In genomic region chr11:125979521-125979920, GRCh38 we compare ENCODE assay signal across 42 cellular contexts. TPM values are rescaled to one million over a fixed set of nuclear protein-coding genes. Genes with fewer than 3 reads are reported as not detected.
"Had no signal": no experiment of that assay in that cellular context is flagged by ENCODE, and none has a peak within 500 bp of the region (broad histone marks: within the 10 kb centered on the region; RNA-seq: fewer than 3 reads in every experiment).

No MANE protein-coding gene starts in this region.

- H3K4me3 ChIP-seq: adrenal gland, ascending aorta, body of pancreas, breast epithelium, cardiac muscle cell had no signal

- H3K27me3 ChIP-seq: adrenal gland, ascending aorta, body of pancreas, brain microvascular endothelial cell, breast epithelium, cardiac muscle cell had no signal

- DNase-seq: activated effector memory CD4-positive, alpha-beta T cell treated with anti-CD3 and anti-CD28 coated beads, Interleukin-2, amount 50 U/mL, for 16 hours; activated effector memory CD4-positive, alpha-beta T cell treated with Interleukin-2 at 50 U/mL for 16 hours; activated gamma-delta T cell; activated gamma-delta T cell treated with Interleukin-2 at 50 U/mL for 16 hours; activated naive CD4-positive, alpha-beta T cell; activated naive CD4-positive, alpha-beta T cell treated with anti-CD3 and anti-CD28 coated beads for 36 hours; activated naive CD4-positive, alpha-beta T cell treated with anti-CD3 and anti-CD28 coated beads, Interleukin-2, amount 10 ng/mL, durations not matched to agents 7 days and 5 days; activated naive CD4-positive, alpha-beta T cell treated with anti-CD3 and anti-CD28 coated beads, Interleukin-2, amount 50 U/mL, for 16 hours; activated naive CD4-positive, alpha-beta T cell treated with Interleukin-2 at 50 U/mL for 16 hours; activated naive CD8-positive, alpha-beta T cell treated with anti-CD3 and anti-CD28 coated beads for 36 hours; activated naive CD8-positive, alpha-beta T cell treated with anti-CD3 and anti-CD28 coated beads, Interleukin-2, amount 10 ng/mL, durations not matched to agents 7 days and 5 days; activated naive CD8-positive, alpha-beta T cell treated with anti-CD3 and anti-CD28 coated beads, Interleukin-2, amount 50 U/mL, for 24 hours; activated T-cell treated with anti-CD3 and anti-CD28 coated beads for 4 hours; activated T-cell treated with anti-CD3 and anti-CD28 coated beads, Interleukin-2, amount 50 U/mL, for 1 hour; activated T-cell treated with anti-CD3 and anti-CD28 coated beads, Interleukin-2, amount 50 U/mL, for 24 hours; activated T-cell treated with anti-CD3 and anti-CD28 coated beads, Interleukin-2, amount 50 U/mL, for 4 hours; activated T-cell treated with anti-CD3 and anti-CD28 coated beads, Interleukin-2, amount 50 U/mL, for 48 hours; activated T-cell treated with anti-CD3 and anti-CD28 coated beads, Interleukin-2, amount 50 U/mL, for 72 hours; adrenal gland; amniotic stem cell; amygdala; anterior cingulate cortex; aorta; body of pancreas; brain microvascular endothelial cell; central memory CD4-positive, alpha-beta T cell; cerebellar nuclear complex had no signal

- H3K9me3 ChIP-seq: adrenal gland, ascending aorta, body of pancreas, breast epithelium had no signal

- H3K4me1 Mint-ChIP-seq: activated naive CD4-positive, alpha-beta T cell treated with anti-CD3 and anti-CD28 coated beads, Interleukin-2, amount 10 ng/mL, durations not matched to agents 7 days and 5 days; activated naive CD4-positive, alpha-beta T cell treated with anti-CD3 and anti-CD28 coated beads, Interleukin-2, amount 50 U/mL, for 24 hours; activated naive CD8-positive, alpha-beta T cell treated with anti-CD3 and anti-CD28 coated beads for 36 hours; activated naive CD8-positive, alpha-beta T cell treated with anti-CD3 and anti-CD28 coated beads, Interleukin-2, amount 50 U/mL, for 24 hours; activated T-helper 17 cell treated with anti-CD3 and anti-CD28 coated beads, Interleukin-2, amount 50 U/mL, for 72 hours had no signal

- H3K27ac Mint-ChIP-seq: activated naive CD4-positive, alpha-beta T cell treated with anti-CD3 and anti-CD28 coated beads for 36 hours; activated naive CD4-positive, alpha-beta T cell treated with anti-CD3 and anti-CD28 coated beads, Interleukin-2, amount 10 ng/mL, durations not matched to agents 7 days and 5 days; activated naive CD4-positive, alpha-beta T cell treated with anti-CD3 and anti-CD28 coated beads, Interleukin-2, amount 50 U/mL, for 24 hours; activated naive CD4-positive, alpha-beta T cell treated with anti-CD3 and anti-CD28 coated beads, Interleukin-2, amount 50 U/mL, for 72 hours; activated naive CD8-positive, alpha-beta T cell; activated naive CD8-positive, alpha-beta T cell treated with anti-CD3 and anti-CD28 coated beads for 36 hours; activated naive CD8-positive, alpha-beta T cell treated with anti-CD3 and anti-CD28 coated beads, Interleukin-2, amount 10 ng/mL, durations not matched to agents 7 days and 5 days; activated naive CD8-positive, alpha-beta T cell treated with anti-CD3 and anti-CD28 coated beads, Interleukin-2, amount 50 U/mL, for 24 hours; activated T-cell treated with anti-CD3 and anti-CD28 coated beads, Interleukin-2, amount 50 U/mL, for 24 hours; activated T-cell treated with anti-CD3 and anti-CD28 coated beads, Interleukin-2, amount 50 U/mL, for 72 hours; activated T-helper 1 cell treated with anti-CD3 and anti-CD28 coated beads, Interleukin-12 subunit alpha, Interleukin-12 subunit beta, Interleukin-2, Interleukin-4 antibody, amounts not matched to agents 30 ng/mL and 10 ng/mL and 1 ng/mL, durations not matched to agents 14 hours and 24 hours and 36 hours; activated T-helper 17 cell treated with anti-CD3 and anti-CD28 coated beads, Interleukin-2, amount 50 U/mL, for 72 hours; activated T-helper 2 cell treated with anti-CD3 and anti-CD28 coated beads, Interferon-gamma antibody, Interleukin-2, Interleukin-4, amounts not matched to agents 10 μg/mL and 5 μg/mL and 100 μg/mL, durations not matched to agents 14 hours and 24 hours and 36 hours had no signal

- H3K4me1 ChIP-seq: adrenal gland, ascending aorta, body of pancreas, breast epithelium had no signal

- H3K36me3 ChIP-seq: adrenal gland, ascending aorta, brain microvascular endothelial cell, breast epithelium, cardiac muscle cell had no signal

- ATAC-seq: activated naive CD4-positive, alpha-beta T cell treated with anti-CD3 and anti-CD28 coated beads, Interleukin-2, amount 50 U/mL, for 72 hours; activated naive CD8-positive, alpha-beta T cell treated with anti-CD3 and anti-CD28 coated beads, Interleukin-2, amount 50 U/mL, for 24 hours; activated T-cell treated with anti-CD3 and anti-CD28 coated beads, Interleukin-2, amount 50 U/mL, for 4 hours; activated T-cell treated with anti-CD3 and anti-CD28 coated beads, Interleukin-2, amount 50 U/mL, for 72 hours; activated T-helper 17 cell treated with anti-CD3 and anti-CD28 coated beads, Interleukin-2, amount 50 U/mL, for 72 hours; body of pancreas had no signal

- H3K9me3 Mint-ChIP-seq: activated naive CD4-positive, alpha-beta T cell treated with anti-CD3 and anti-CD28 coated beads for 36 hours; activated naive CD4-positive, alpha-beta T cell treated with anti-CD3 and anti-CD28 coated beads, Interleukin-2, amount 10 ng/mL, durations not matched to agents 7 days and 5 days; activated naive CD4-positive, alpha-beta T cell treated with anti-CD3 and anti-CD28 coated beads, Interleukin-2, amount 50 U/mL, for 24 hours; activated naive CD4-positive, alpha-beta T cell treated with anti-CD3 and anti-CD28 coated beads, Interleukin-2, amount 50 U/mL, for 72 hours; activated naive CD8-positive, alpha-beta T cell treated with anti-CD3 and anti-CD28 coated beads for 36 hours; activated naive CD8-positive, alpha-beta T cell treated with anti-CD3 and anti-CD28 coated beads, Interleukin-2, amount 10 ng/mL, durations not matched to agents 7 days and 5 days; activated naive CD8-positive, alpha-beta T cell treated with anti-CD3 and anti-CD28 coated beads, Interleukin-2, amount 50 U/mL, for 24 hours; activated T-cell treated with anti-CD3 and anti-CD28 coated beads, Interleukin-2, amount 50 U/mL, for 24 hours; activated T-cell treated with anti-CD3 and anti-CD28 coated beads, Interleukin-2, amount 50 U/mL, for 4 hours; activated T-cell treated with anti-CD3 and anti-CD28 coated beads, Interleukin-2, amount 50 U/mL, for 72 hours; activated T-helper 1 cell treated with anti-CD3 and anti-CD28 coated beads, Interleukin-12 subunit alpha, Interleukin-12 subunit beta, Interleukin-2, Interleukin-4 antibody, amounts not matched to agents 30 ng/mL and 10 ng/mL and 1 ng/mL, durations not matched to agents 14 hours and 24 hours and 36 hours; activated T-helper 17 cell treated with anti-CD3 and anti-CD28 coated beads, Interleukin-2, amount 50 U/mL, for 72 hours; activated T-helper 2 cell treated with anti-CD3 and anti-CD28 coated beads, Interferon-gamma antibody, Interleukin-2, Interleukin-4, amounts not matched to agents 10 μg/mL and 5 μg/mL and 100 μg/mL, durations not matched to agents 14 hours and 24 hours and 36 hours; brain; central memory CD8-positive, alpha-beta T cell had no signal

- H3K4me3 Mint-ChIP-seq: activated naive CD4-positive, alpha-beta T cell treated with anti-CD3 and anti-CD28 coated beads for 36 hours; activated naive CD4-positive, alpha-beta T cell treated with anti-CD3 and anti-CD28 coated beads, Interleukin-2, amount 10 ng/mL, durations not matched to agents 7 days and 5 days; activated naive CD4-positive, alpha-beta T cell treated with anti-CD3 and anti-CD28 coated beads, Interleukin-2, amount 50 U/mL, for 24 hours; activated naive CD8-positive, alpha-beta T cell; activated naive CD8-positive, alpha-beta T cell treated with anti-CD3 and anti-CD28 coated beads for 36 hours; activated naive CD8-positive, alpha-beta T cell treated with anti-CD3 and anti-CD28 coated beads, Interleukin-2, amount 10 ng/mL, durations not matched to agents 7 days and 5 days; activated naive CD8-positive, alpha-beta T cell treated with anti-CD3 and anti-CD28 coated beads, Interleukin-2, amount 50 U/mL, for 24 hours; activated T-cell treated with anti-CD3 and anti-CD28 coated beads, Interleukin-2, amount 50 U/mL, for 24 hours; activated T-cell treated with anti-CD3 and anti-CD28 coated beads, Interleukin-2, amount 50 U/mL, for 4 hours; activated T-cell treated with anti-CD3 and anti-CD28 coated beads, Interleukin-2, amount 50 U/mL, for 72 hours; activated T-helper 1 cell treated with anti-CD3 and anti-CD28 coated beads, Interleukin-12 subunit alpha, Interleukin-12 subunit beta, Interleukin-2, Interleukin-4 antibody, amounts not matched to agents 30 ng/mL and 10 ng/mL and 1 ng/mL, durations not matched to agents 14 hours and 24 hours and 36 hours; activated T-helper 17 cell treated with anti-CD3 and anti-CD28 coated beads, Interleukin-2, amount 50 U/mL, for 72 hours; central memory CD8-positive, alpha-beta T cell had no signal

- H3K27me3 Mint-ChIP-seq: activated naive CD4-positive, alpha-beta T cell treated with anti-CD3 and anti-CD28 coated beads, Interleukin-2, amount 10 ng/mL, durations not matched to agents 7 days and 5 days; activated naive CD4-positive, alpha-beta T cell treated with anti-CD3 and anti-CD28 coated beads, Interleukin-2, amount 50 U/mL, for 24 hours; activated naive CD8-positive, alpha-beta T cell; activated naive CD8-positive, alpha-beta T cell treated with anti-CD3 and anti-CD28 coated beads for 36 hours; activated naive CD8-positive, alpha-beta T cell treated with anti-CD3 and anti-CD28 coated beads, Interleukin-2, amount 10 ng/mL, durations not matched to agents 7 days and 5 days; activated naive CD8-positive, alpha-beta T cell treated with anti-CD3 and anti-CD28 coated beads, Interleukin-2, amount 50 U/mL, for 24 hours; activated T-cell treated with anti-CD3 and anti-CD28 coated beads, Interleukin-2, amount 50 U/mL, for 24 hours; activated T-helper 17 cell treated with anti-CD3 and anti-CD28 coated beads, Interleukin-2, amount 50 U/mL, for 72 hours; brain; central memory CD8-positive, alpha-beta T cell had no signal

- H3K27ac ChIP-seq: adrenal gland, brain microvascular endothelial cell, cardiac muscle cell had no signal

- H3K36me3 Mint-ChIP-seq: activated naive CD4-positive, alpha-beta T cell treated with anti-CD3 and anti-CD28 coated beads, Interleukin-2, amount 10 ng/mL, durations not matched to agents 7 days and 5 days; activated naive CD4-positive, alpha-beta T cell treated with anti-CD3 and anti-CD28 coated beads, Interleukin-2, amount 50 U/mL, for 72 hours; activated naive CD8-positive, alpha-beta T cell treated with anti-CD3 and anti-CD28 coated beads for 36 hours; activated naive CD8-positive, alpha-beta T cell treated with anti-CD3 and anti-CD28 coated beads, Interleukin-2, amount 10 ng/mL, durations not matched to agents 7 days and 5 days had no signal

RNA-seq across cellular contexts. Expression of gene VSIG10L2, which starts 33.7 kb away (rescaled TPM):
- total RNA-seq: activated naive CD4-positive, alpha-beta T cell treated with anti-CD3 and anti-CD28 coated beads for 36 hours; activated naive CD4-positive, alpha-beta T cell treated with anti-CD3 and anti-CD28 coated beads, Interleukin-2, amount 50 U/mL, for 72 hours; activated naive CD8-positive, alpha-beta T cell treated with anti-CD3 and anti-CD28 coated beads for 36 hours; activated naive CD8-positive, alpha-beta T cell treated with anti-CD3 and anti-CD28 coated beads, Interleukin-2, amount 10 ng/mL, durations not matched to agents 7 days and 5 days; activated T-cell treated with anti-CD3 and anti-CD28 coated beads, Interleukin-2, amount 50 U/mL, for 4 hours; activated T-cell treated with anti-CD3 and anti-CD28 coated beads, Interleukin-2, amount 50 U/mL, for 72 hours; activated T-helper 1 cell treated with anti-CD3 and anti-CD28 coated beads, Interleukin-12 subunit alpha, Interleukin-12 subunit beta, Interleukin-2, Interleukin-4 antibody, amounts not matched to agents 30 ng/mL and 10 ng/mL and 1 ng/mL, durations not matched to agents 14 hours and 24 hours and 36 hours; activated T-helper 17 cell treated with anti-CD3 and anti-CD28 coated beads, Interleukin-2, amount 50 U/mL, for 72 hours; activated T-helper 2 cell treated with anti-CD3 and anti-CD28 coated beads, Interferon-gamma antibody, Interleukin-2, Interleukin-4, amounts not matched to agents 10 μg/mL and 5 μg/mL and 100 μg/mL, durations not matched to agents 14 hours and 24 hours and 36 hours; adrenal gland; ascending aorta; astrocyte; body of pancreas; bronchial epithelial cell; cardiac muscle cell; cardiac septum; cerebellum had no signal
